Comparison of ENCODE assay signal across 2 cellular contexts in genomic region chr17:46026815-46027125, GRCh38.
TF ChIP-seq lines count a peak whose summit lies in the region.

No MANE protein-coding gene starts in this region.

TF ChIP-seq in GM23338, 12 proteins besides CTCF, POLR2A, EP300 and RAD21:
- TF ChIP-seq ZNF462 (CRISPR knock-in tag; IDR thresholded peaks at IDR 0.05) (no peak), EZH2 (IDR thresholded peaks at IDR 0.05; ENCODE audit: low read depth, unreplicated experiment) (no peak), REST (IDR thresholded peaks at IDR 0.05; ENCODE audit: unreplicated experiment) (no peak), ETS1 (IDR thresholded peaks at IDR 0.05) (no peak), EZH2phosphoT487 (IDR thresholded peaks at IDR 0.05; ENCODE audit: unreplicated experiment) (no peak), POLR2AphosphoS5 (IDR thresholded peaks at IDR 0.05; ENCODE audit: low read depth) (no peak), ZNF114 (CRISPR knock-in tag; IDR thresholded peaks at IDR 0.05) (no peak), STAT1 (IDR thresholded peaks at IDR 0.05; ENCODE audit: unreplicated experiment) (no peak), NANOG (IDR thresholded peaks at IDR 0.05; ENCODE audit: borderline replicate concordance) (no peak), ZNF331 (CRISPR knock-in tag; IDR thresholded peaks at IDR 0.05; ENCODE audit: low read depth) (no peak), JUNB (IDR thresholded peaks at IDR 0.05; ENCODE audit: unreplicated experiment) (no peak), CREB1 (CRISPR knock-in tag; IDR thresholded peaks at IDR 0.05; ENCODE audit: low read depth) (no peak)

TF ChIP-seq in GM12878, 131 proteins besides CTCF, POLR2A, EP300 and RAD21 (continued from another document):
- TF ChIP-seq BCL3 (IDR thresholded peaks at IDR 0.05; ENCODE audit: borderline replicate concordance, insufficient read depth, low read depth, low read length, poor library complexity, severe bottlenecking) (no peak), CHD1 (IDR thresholded peaks at IDR 0.05; ENCODE audit: low read depth, low read length) (no peak), ZBTB40 (IDR thresholded peaks at IDR 0.05; ENCODE audit: borderline replicate concordance) (no peak), ZSCAN29 (IDR thresholded peaks at IDR 0.05) (no peak), CREB1 (IDR thresholded peaks at IDR 0.05; ENCODE audit: low read depth) (no peak), NFYA (IDR thresholded peaks at IDR 0.05; ENCODE audit: borderline replicate concordance, low read depth, low read length) (no peak), RBBP5 (conservative IDR thresholded peaks at IDR 0.05) (no peak), BRCA1 (IDR thresholded peaks at IDR 0.05; ENCODE audit: low read depth, low read length) (no peak), ASH2L (IDR thresholded peaks at IDR 0.05; ENCODE audit: borderline replicate concordance, low read depth) (no peak), PML (IDR thresholded peaks at IDR 0.05; ENCODE audit: low read length) (no peak), HDAC2 (IDR thresholded peaks at IDR 0.05) (no peak), ATF2 (IDR thresholded peaks at IDR 0.05; ENCODE audit: low read length) (no peak), YY1 (IDR thresholded peaks at IDR 0.05; ENCODE audit: low read depth, low read length) (no peak), SREBF1 (IDR thresholded peaks at IDR 0.05; ENCODE audit: low read length) (no peak), POU2F2 (IDR thresholded peaks at IDR 0.05; ENCODE audit: borderline replicate concordance, low read depth, low read length) (no peak), IRF3 (IDR thresholded peaks at IDR 0.05) (no peak), RCOR1 (conservative IDR thresholded peaks at IDR 0.05; ENCODE audit: low read depth, low read length) (no peak), CHD2 (IDR thresholded peaks at IDR 0.05; ENCODE audit: borderline replicate concordance, low read depth, low read length) (no peak)
